ENCODE assay signal across 1 cellular context in genomic region chr6:15254074-15254975, GRCh38.
TF ChIP-seq lines count a peak whose summit lies in the region.

No MANE protein-coding gene starts in this region.

TF ChIP-seq in HepG2, 621 proteins besides CTCF, POLR2A, EP300 and RAD21 (continued from another document):
- TF ChIP-seq ZNF576 (CRISPR knock-in tag; IDR thresholded peaks at IDR 0.05) (no peak), SKI (IDR thresholded peaks at IDR 0.05; ENCODE audit: partially characterized antibody) (no peak), SMC3 (IDR thresholded peaks at IDR 0.05; ENCODE audit: low read length) (peak; percentile 86), U2AF1 (optimal IDR thresholded peaks at IDR 0.05; ENCODE audit: low read depth, low read length) (no peak), ZBTB10 (CRISPR knock-in tag; IDR thresholded peaks at IDR 0.05; ENCODE audit: borderline replicate concordance) (no peak), HNF1B (CRISPR knock-in tag; IDR thresholded peaks at IDR 0.05) (0 out of 2 replicates have a peak, but pooled peaks have one; percentile 35), ZNF430 (CRISPR knock-in tag; IDR thresholded peaks at IDR 0.05) (no peak), STAG1 (CRISPR knock-in tag; IDR thresholded peaks at IDR 0.05) (peak; percentile 76), MEF2D (CRISPR knock-in tag; IDR thresholded peaks at IDR 0.05) (no peak), NFYB (CRISPR knock-in tag; IDR thresholded peaks at IDR 0.05) (no peak), NFYC (CRISPR knock-in tag; IDR thresholded peaks at IDR 0.05) (no peak), SMAD9 (CRISPR knock-in tag; IDR thresholded peaks at IDR 0.05) (no peak), ZNF672 (CRISPR knock-in tag; IDR thresholded peaks at IDR 0.05) (no peak), ZNF558 (CRISPR knock-in tag; IDR thresholded peaks at IDR 0.05; ENCODE audit: borderline replicate concordance) (no peak), FOXA1 (IDR thresholded peaks at IDR 0.05) (no peak), FOXA1 (CRISPR knock-in tag; IDR thresholded peaks at IDR 0.05) (peak; percentile 80), KLF15 (CRISPR knock-in tag; IDR thresholded peaks at IDR 0.05; ENCODE audit: borderline replicate concordance) (no peak), HOXA9 (CRISPR knock-in tag; IDR thresholded peaks at IDR 0.05; ENCODE audit: borderline replicate concordance) (no peak), FOXA3 (CRISPR knock-in tag; IDR thresholded peaks at IDR 0.05) (peak; percentile 74), SAP130 (CRISPR knock-in tag; IDR thresholded peaks at IDR 0.05; ENCODE audit: low read depth) (0 out of 2 replicates have a peak, but pooled peaks have one; percentile 7), TFDP1 (CRISPR knock-in tag; IDR thresholded peaks at IDR 0.05; ENCODE audit: borderline replicate concordance) (no peak), LRRFIP1 (CRISPR knock-in tag; conservative IDR thresholded peaks at IDR 0.05) (no peak), ZNF260 (CRISPR knock-in tag; IDR thresholded peaks at IDR 0.05; ENCODE audit: borderline replicate concordance, low read depth) (no peak), CREB1 (IDR thresholded peaks at IDR 0.05) (no peak), CREB1 (CRISPR knock-in tag; IDR thresholded peaks at IDR 0.05) (no peak), SMAD3 (CRISPR knock-in tag; IDR thresholded peaks at IDR 0.05) (0 out of 2 replicates have a peak, but pooled peaks have one; percentile 43), MTERF4 (CRISPR knock-in tag; IDR thresholded peaks at IDR 0.05) (no peak), NR2F1 (CRISPR knock-in tag; IDR thresholded peaks at IDR 0.05) (no peak), ZFP82 (CRISPR knock-in tag; IDR thresholded peaks at IDR 0.05; ENCODE audit: borderline replicate concordance) (no peak), ZNF816 (CRISPR knock-in tag; IDR thresholded peaks at IDR 0.05; ENCODE audit: borderline replicate concordance) (no peak), ZNF800 (CRISPR knock-in tag; IDR thresholded peaks at IDR 0.05) (no peak), MTF2 (CRISPR knock-in tag; IDR thresholded peaks at IDR 0.05; ENCODE audit: borderline replicate concordance) (no peak), STAT6 (CRISPR knock-in tag; IDR thresholded peaks at IDR 0.05; ENCODE audit: borderline replicate concordance) (no peak), SNAPC5 (CRISPR knock-in tag; IDR thresholded peaks at IDR 0.05; ENCODE audit: borderline replicate concordance) (no peak), AGO1 (IDR thresholded peaks at IDR 0.05; ENCODE audit: low read depth, low read length, poor library complexity, severe bottlenecking) (no peak), TFAP4 (IDR thresholded peaks at IDR 0.05; ENCODE audit: borderline replicate concordance, low read depth) (0 out of 2 replicates have a peak, but pooled peaks have one; percentile 20), ZNF740 (CRISPR knock-in tag; IDR thresholded peaks at IDR 0.05) (no peak), CCAR2 (optimal IDR thresholded peaks at IDR 0.05; ENCODE audit: low read depth, low read length) (no peak), GTF3A (CRISPR knock-in tag; conservative IDR thresholded peaks at IDR 0.05) (no peak), RELA (CRISPR knock-in tag; IDR thresholded peaks at IDR 0.05) (no peak), ZNF143 (CRISPR knock-in tag; IDR thresholded peaks at IDR 0.05) (no peak), E2F1 (CRISPR knock-in tag; IDR thresholded peaks at IDR 0.05) (no peak), EHMT2 (IDR thresholded peaks at IDR 0.05; ENCODE audit: borderline replicate concordance, low read depth, low read length) (no peak), RFX1 (IDR thresholded peaks at IDR 0.05) (no peak), ARID2 (CRISPR knock-in tag; IDR thresholded peaks at IDR 0.05; ENCODE audit: borderline replicate concordance) (no peak), ZBTB2 (CRISPR knock-in tag; IDR thresholded peaks at IDR 0.05; ENCODE audit: low read depth) (no peak)
